ENCODE assay signal across 1 cellular context in the genomic region with DNA sequence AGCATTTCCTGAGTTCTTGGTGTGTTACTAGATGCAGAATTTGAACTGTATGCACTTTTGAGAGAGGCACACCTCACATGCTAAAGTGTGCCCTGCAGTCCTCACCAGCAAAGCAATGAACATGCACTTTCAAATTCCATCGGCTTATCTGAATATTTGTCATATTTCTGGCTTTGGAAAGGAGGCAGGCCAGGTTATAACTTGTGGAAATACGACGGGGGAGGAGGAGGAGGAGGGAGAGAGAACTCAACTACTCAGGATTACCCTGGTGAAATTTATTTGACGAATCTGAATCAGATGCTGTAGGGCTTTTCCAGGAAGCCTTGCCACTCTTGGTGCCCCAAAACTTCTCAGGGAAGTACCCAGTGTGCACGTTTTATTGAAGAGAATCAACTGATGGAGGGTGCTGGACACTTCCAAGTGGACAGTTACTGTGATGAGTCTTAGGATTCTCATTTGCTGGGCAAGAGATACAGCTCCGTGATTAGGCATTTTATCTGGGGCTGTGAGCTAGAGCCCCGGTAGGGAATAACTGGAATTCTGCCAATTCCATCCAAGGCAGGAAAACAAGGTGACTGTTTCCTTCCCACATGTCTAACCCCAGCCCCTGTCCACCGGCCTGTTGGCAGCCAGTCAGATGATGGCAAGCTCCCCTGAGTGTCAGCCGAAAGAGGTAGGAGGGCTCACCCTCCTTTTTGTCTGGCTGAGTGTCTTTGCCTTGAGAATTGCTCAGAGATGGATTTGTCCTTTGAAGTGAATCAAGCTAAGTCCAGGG.
TF ChIP-seq lines count a peak whose summit lies in the region.

No MANE protein-coding gene starts in this region.

TF ChIP-seq in K562, 482 proteins besides CTCF, POLR2A, EP300 and RAD21 (continued from another document):
- TF ChIP-seq, protein P1, sequence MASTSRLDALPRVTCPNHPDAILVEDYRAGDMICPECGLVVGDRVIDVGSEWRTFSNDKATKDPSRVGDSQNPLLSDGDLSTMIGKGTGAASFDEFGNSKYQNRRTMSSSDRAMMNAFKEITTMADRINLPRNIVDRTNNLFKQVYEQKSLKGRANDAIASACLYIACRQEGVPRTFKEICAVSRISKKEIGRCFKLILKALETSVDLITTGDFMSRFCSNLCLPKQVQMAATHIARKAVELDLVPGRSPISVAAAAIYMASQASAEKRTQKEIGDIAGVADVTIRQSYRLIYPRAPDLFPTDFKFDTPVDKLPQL (IDR thresholded peaks at IDR 0.05; ENCODE audit: extremely low read depth, insufficient read length): no peak
- no peak for TF ChIP-seq HNRNPL (IDR thresholded peaks at IDR 0.05; ENCODE audit: low read depth, low read length)
